17 cellular contexts compared by ENCODE assay signal in the genomic region with DNA sequence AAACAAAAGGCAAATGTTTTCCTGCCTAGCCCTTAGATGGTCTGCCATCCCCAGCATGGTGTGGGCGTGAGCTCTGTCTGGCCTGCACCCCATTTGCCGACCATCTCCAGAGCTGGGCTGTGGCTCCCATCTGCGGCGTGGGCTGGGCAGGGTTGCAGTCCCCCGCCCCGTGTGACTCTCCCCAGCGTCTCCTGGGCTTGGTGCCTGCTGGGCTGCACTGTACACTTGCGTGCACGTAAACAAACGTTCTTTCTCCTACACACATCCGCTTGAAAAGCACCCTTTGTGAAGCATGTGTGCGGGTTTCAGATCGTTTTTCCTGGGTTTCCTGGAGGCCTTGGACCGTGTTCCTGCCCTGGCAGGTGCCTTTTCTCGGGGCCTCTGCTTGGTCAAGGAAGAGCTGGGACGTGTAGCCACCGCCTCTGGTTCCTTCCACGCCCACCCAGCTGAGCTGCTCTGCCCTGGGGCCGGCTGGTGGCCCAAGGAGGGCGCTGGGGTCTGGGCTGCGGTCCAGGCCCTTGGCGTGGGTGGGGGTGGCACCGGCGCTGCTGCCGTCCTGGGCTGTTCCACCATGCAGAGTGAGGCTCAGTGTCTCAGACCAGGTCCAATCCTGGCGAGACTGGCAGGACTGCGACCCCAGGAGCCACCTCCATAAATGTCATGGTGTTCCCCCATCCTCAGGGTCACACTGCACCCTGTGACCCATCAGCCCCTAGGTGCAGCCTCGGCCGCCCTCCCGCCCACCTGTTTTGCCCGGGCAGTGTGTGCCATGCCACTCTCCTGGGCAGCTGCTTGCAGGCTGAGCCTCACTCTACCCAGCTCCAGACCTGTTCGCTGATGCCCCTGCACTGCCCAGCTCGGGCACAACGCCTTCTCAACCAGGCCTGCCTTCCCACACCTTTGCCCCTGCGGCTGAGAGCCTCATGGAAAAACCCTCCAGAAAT. TPM values are rescaled to one million over a fixed set of nuclear protein-coding genes. Genes with fewer than 3 reads are reported as not detected.
DNase-seq lines count a peak whose midpoint lies in the region; ATAC-seq and TF ChIP-seq lines count a peak whose summit lies in the region.
"Had no signal": no experiment of that assay in that cellular context is flagged by ENCODE, and none has a peak within 500 bp of the region (broad histone marks: within the 10 kb centered on the region; RNA-seq: fewer than 3 reads in every experiment).

No MANE protein-coding gene starts in this region.

- peaks cover 32% of the 10 kb centered on the region for H3K36me3 ChIP-seq in CD8-positive, alpha-beta T cell (ENCODE audit: insufficient read depth, low read length)
- H3K36me3 ChIP-seq in colonic mucosa: peaks cover 22% of the 10 kb centered on the region
- H3K36me3 ChIP-seq: neural progenitor cell had no signal

- H3K4me1 Mint-ChIP-seq in CD8-positive, alpha-beta T cell (ENCODE audit: low read depth): peaks cover 1% of the 10 kb centered on the region
- H3K4me1 Mint-ChIP-seq: activated CD4-positive, alpha-beta T cell treated with anti-CD3 and anti-CD28 coated beads for 36 hours had no signal

- peaks cover 45% of the 10 kb centered on the region for H3K36me3 Mint-ChIP-seq in CD8-positive, alpha-beta T cell

- no peak for TF ChIP-seq CTCF in CD8-positive, alpha-beta T cell (IDR thresholded peaks at IDR 0.05)
- TF ChIP-seq CTCF in colonic mucosa (IDR thresholded peaks at IDR 0.05): no peak

- intact Hi-C loops in CD8-positive, alpha-beta T cell (cut with DNase I, micrococcal nuclease): no loop called here
- intact Hi-C loops in colonic mucosa (cut with DNase I): no loop called here

- H3K4me3 Mint-ChIP-seq in CD8-positive, alpha-beta T cell: no peak overlapping the region
- H3K4me3 Mint-ChIP-seq: activated CD4-positive, alpha-beta T cell treated with anti-CD3 and anti-CD28 coated beads for 36 hours; GM23338; neural progenitor cell had no signal

- no peak overlapping the region for H3K9ac ChIP-seq in colonic mucosa (ENCODE audit: low read depth in 2 of 2, low read length in 2 of 2)
- H3K9ac ChIP-seq: neural progenitor cell had no signal

- no peak for DNase-seq in CD8-positive, alpha-beta T cell
- DNase-seq in foreskin melanocyte (peak; percentile 46), pons (ENCODE audit: low spot score) (peak; percentile 71), colonic mucosa (no peak), D341Med (ENCODE audit: low spot score) (no peak), SW480 (ENCODE audit: low spot score) (no peak)
- DNase-seq: activated CD4-positive, alpha-beta T cell treated with anti-CD3 and anti-CD28 coated beads for 36 hours; activated CD8-positive, alpha-beta memory T cell treated with anti-CD3 and anti-CD28 coated beads, Interleukin-2, amount 50 U/mL, for 4 hours; DMS 273 treated with DMSO at 0.1 percent for 48 hours; erythroblast; NCI-H2081 treated with DMSO at 0.1 percent for 48 hours; NCI-H524 treated with DMSO at 0.1 percent for 48 hours; PC-9 had no signal

- POLR2A ChIA-PET in CD8-positive, alpha-beta T cell (lab: Charles Lee): no interaction called here

- H3K9me3 ChIP-seq in CD8-positive, alpha-beta T cell (ENCODE audit: low read length): no peaks in the 10 kb centered on the region
- H3K9me3 ChIP-seq in colonic mucosa: no peaks in the 10 kb centered on the region

- ATAC-seq in CD8-positive, alpha-beta T cell: no peak
- no peak for ATAC-seq in GM18867 (IDR thresholded peaks at IDR 0.05; ENCODE audit: unreplicated experiment)
- ATAC-seq: activated CD4-positive, alpha-beta T cell treated with anti-CD3 and anti-CD28 coated beads for 36 hours had no signal

- H3K4me3 ChIP-seq in CD8-positive, alpha-beta T cell (ENCODE audit: low read depth, low read length): no peak overlapping the region
- H3K4me3 ChIP-seq in colonic mucosa: no peak overlapping the region
- H3K4me3 ChIP-seq: GM23338, neural progenitor cell, PC-9 had no signal

- no peaks in the 10 kb centered on the region for H3K27me3 Mint-ChIP-seq in CD8-positive, alpha-beta T cell (ENCODE audit: low read depth)
- H3K27me3 Mint-ChIP-seq: activated CD4-positive, alpha-beta T cell treated with anti-CD3 and anti-CD28 coated beads for 36 hours had no signal

- CTCF ChIA-PET in CD8-positive, alpha-beta T cell (lab: Charles Lee): interaction anchor here (1.0 to 1.5 kb wide), 2 partner anchors 19 to 41 kb away, joined by 3 read pairs; no protein-coding TSS in a partner anchor

- H3K9me3 Mint-ChIP-seq in CD8-positive, alpha-beta T cell: no peaks in the 10 kb centered on the region
- H3K9me3 Mint-ChIP-seq: GM23338, neural progenitor cell had no signal

- no peak overlapping the region for H3K27ac ChIP-seq in CD8-positive, alpha-beta T cell (ENCODE audit: low read depth, low read length)
- no peak overlapping the region for H3K27ac ChIP-seq in colonic mucosa
- H3K27ac ChIP-seq: neural progenitor cell, PC-9 had no signal

- H3K27ac Mint-ChIP-seq in CD8-positive, alpha-beta T cell: peak overlapping the region; percentile 41
- H3K27ac Mint-ChIP-seq: activated CD4-positive, alpha-beta T cell treated with anti-CD3 and anti-CD28 coated beads for 36 hours; GM23338; neural progenitor cell had no signal

- H3K4me1 ChIP-seq in CD8-positive, alpha-beta T cell (ENCODE audit: insufficient read depth, low read length): no peaks in the 10 kb centered on the region
- no peaks in the 10 kb centered on the region for H3K4me1 ChIP-seq in colonic mucosa
- H3K4me1 ChIP-seq: neural progenitor cell had no signal

- no peaks in the 10 kb centered on the region for H3K27me3 ChIP-seq in CD8-positive, alpha-beta T cell (ENCODE audit: insufficient read depth, low read length)
- H3K27me3 ChIP-seq in colonic mucosa: no peaks in the 10 kb centered on the region
- H3K27me3 ChIP-seq: neural progenitor cell had no signal

TF ChIP-seq in PFSK-1, 5 proteins besides CTCF, POLR2A, EP300 and RAD21:
- no peak for TF ChIP-seq TAF1 (IDR thresholded peaks at IDR 0.05; ENCODE audit: borderline replicate concordance, insufficient read depth, low read length)
- TF ChIP-seq POLR2AphosphoS5 (IDR thresholded peaks at IDR 0.05; ENCODE audit: low read depth, low read length): peak; percentile 6; the same call in 1 of the 2 replicates

RNA-seq across cellular contexts. Expression of a gene that starts 9.9 kb away (rescaled TPM):
- total RNA-seq in CD8-positive, alpha-beta T cell: 10 to 100 TPM; 13.8 to 18.3 TPM
- polyA plus RNA-seq in PFSK-1 (2012; ENCODE audit: insufficient read length, low read depth): 4.9 TPM
- total RNA-seq in colonic mucosa: 1 to 10 TPM; 5.5 to 9.8 TPM

RNA-seq across cellular contexts. Expression of a gene that starts 14.1 kb away (rescaled TPM):
- 100 to 1,000 TPM; 285 to 294 TPM for total RNA-seq in CD8-positive, alpha-beta T cell
- polyA plus RNA-seq in PFSK-1 (2012; ENCODE audit: insufficient read length, low read depth): 203 TPM
- total RNA-seq in colonic mucosa: 100 to 1,000 TPM; 101 to 143 TPM

RNA-seq across cellular contexts. Expression of a gene that starts 28.1 kb away (rescaled TPM):
- total RNA-seq in CD8-positive, alpha-beta T cell: 10 to 100 TPM; 21.6 to 22.7 TPM
- 108 TPM for polyA plus RNA-seq in PFSK-1 (2012; ENCODE audit: insufficient read length, low read depth)
- total RNA-seq in colonic mucosa: 10 to 100 TPM; 39.6 to 74.4 TPM

RNA-seq across cellular contexts. Expression of a gene that starts 28.2 kb away (rescaled TPM):
- 10 to 100 TPM; 30.7 to 31.9 TPM for total RNA-seq in CD8-positive, alpha-beta T cell
- polyA plus RNA-seq in PFSK-1 (2012; ENCODE audit: insufficient read length, low read depth): 53.4 TPM
- total RNA-seq in colonic mucosa: 10 to 100 TPM; 48.2 to 59.1 TPM

Comparison
In these comparisons a context has a peak if more than half of its experiments do, and no peak if none do; other contexts are left out.
1. DNase-seq: peak in foreskin melanocyte (single experiment) and pons (single experiment); none in CD8-positive, alpha-beta T cell (0 of 7), colonic mucosa (single experiment), D341Med (single experiment) and SW480 (single experiment).